ENCODE assay signal across 10 cellular contexts in genomic region chr22:46591890-46592289, GRCh38. TPM values are rescaled to one million over a fixed set of nuclear protein-coding genes. Genes with fewer than 3 reads are reported as not detected.
DNase-seq lines count a peak whose midpoint lies in the region; ATAC-seq, FAIRE-seq and TF ChIP-seq lines count a peak whose summit lies in the region.
"Had no signal": no experiment of that assay in that cellular context is flagged by ENCODE, and none has a peak within 500 bp of the region (broad histone marks: within the 10 kb centered on the region; RNA-seq: fewer than 3 reads in every experiment).

No MANE protein-coding gene starts in this region.

- H3K4me1 Mint-ChIP-seq in activated naive CD4-positive, alpha-beta T cell treated with anti-CD3 and anti-CD28 coated beads, Interleukin-2, amount 10 ng/mL, durations not matched to agents 7 days and 5 days = peaks cover 79% of the 10 kb centered on the region

- TF ChIP-seq POLR2A in K562 (conservative IDR thresholded peaks at IDR 0.05) (no peak), transverse colon (IDR thresholded peaks at IDR 0.05) (no peak), right lobe of liver (IDR thresholded peaks at IDR 0.05) (no peak)

- no peaks in the 10 kb centered on the region for H3K9me3 Mint-ChIP-seq in activated naive CD4-positive, alpha-beta T cell treated with anti-CD3 and anti-CD28 coated beads, Interleukin-2, amount 10 ng/mL, durations not matched to agents 7 days and 5 days

- no peaks in the 10 kb centered on the region for H3K9me3 ChIP-seq in K562 (replicated peaks; ENCODE audit: control insufficient read depth, insufficient read depth, low read depth, low read length)
- no peaks in the 10 kb centered on the region for H3K9me3 ChIP-seq in muscle layer of duodenum (ENCODE audit: control insufficient read depth in 1 of 2, low read length in 2 of 2)
- H3K9me3 ChIP-seq in transverse colon = no peaks in the 10 kb centered on the region
- H3K9me3 ChIP-seq in right lobe of liver = no peaks in the 10 kb centered on the region

- ATAC-seq in K562 = no peak
- no peak for ATAC-seq in right lobe of liver
- no peak for ATAC-seq in HG03025 (IDR thresholded peaks at IDR 0.05; ENCODE audit: low FRiP score, unreplicated experiment)

- CTCF ChIA-PET in activated naive CD4-positive, alpha-beta T cell treated with anti-CD3 and anti-CD28 coated beads, Interleukin-2, amount 10 ng/mL, durations not matched to agents 7 days and 5 days (lab: Charles Lee) = no interaction called here
- CTCF ChIA-PET in K562 (lab: Yijun Ruan, JAX; ENCODE audit: low intra/inter-chr PET ratio) = no interaction called here

- H3K27me3 Mint-ChIP-seq in activated naive CD4-positive, alpha-beta T cell treated with anti-CD3 and anti-CD28 coated beads, Interleukin-2, amount 10 ng/mL, durations not matched to agents 7 days and 5 days = no peaks in the 10 kb centered on the region

- no peak for DNase-seq in activated naive CD4-positive, alpha-beta T cell treated with anti-CD3 and anti-CD28 coated beads, Interleukin-2, amount 10 ng/mL, durations not matched to agents 7 days and 5 days
- DNase-seq in activated naive CD4-positive, alpha-beta T cell treated with Interleukin-2 at 50 U/mL for 16 hours = no peak
- DNase-seq in K562 (ENCODE audit: extremely low read depth in 1 of 4, low spot score in 3 of 4) (no peak), transverse colon (no peak), right lobe of liver (no peak)
- DNase-seq in stimulated activated CD4-positive, alpha-beta T cell treated with anti-CD3 and anti-CD28 coated beads, Interleukin-4, amount 100 ng/mL, for 1 hour = no peak
- DNase-seq: NCI-H526 treated with DMSO at 0.1 percent for 48 hours, SW 1271 had no signal

- H3K79me2 ChIP-seq in K562 (ENCODE audit: control insufficient read depth, insufficient read depth, low read length) = peaks cover 49% of the 10 kb centered on the region

- H3K4me3 ChIP-seq in K562 (no peak overlapping the region), muscle layer of duodenum (ENCODE audit: low read depth in 1 of 2, low read length in 2 of 2) (peak overlapping the region in 1 of 2 donors; percentile 16), transverse colon (no peak overlapping the region), right lobe of liver (no peak overlapping the region)

- TF ChIP-seq EP300 in K562 (IDR thresholded peaks at IDR 0.05; ENCODE audit: low read length) (no peak), transverse colon (IDR thresholded peaks at IDR 0.05; ENCODE audit: low read depth) (no peak)

- H3K9me1 ChIP-seq in K562 (ENCODE audit: control insufficient read depth, insufficient read depth, low read length) = no peaks in the 10 kb centered on the region

- POLR2A ChIA-PET in K562 (lab: Yijun Ruan, JAX) = no interaction called here

- no peaks in the 10 kb centered on the region for H3K27me3 ChIP-seq in K562 (ENCODE audit: control insufficient read depth in 2 of 2, insufficient read depth in 2 of 2, low read length in 2 of 2)
- H3K27me3 ChIP-seq in muscle layer of duodenum (ENCODE audit: low read depth, low read length) = no peaks in the 10 kb centered on the region
- H3K27me3 ChIP-seq in transverse colon = no peaks in the 10 kb centered on the region
- no peaks in the 10 kb centered on the region for H3K27me3 ChIP-seq in right lobe of liver

- no peaks in the 10 kb centered on the region for H4K20me1 ChIP-seq in K562 (replicated peaks; ENCODE audit: control insufficient read depth, insufficient read depth, low read length)

- no peak for TF ChIP-seq CTCF in K562 (IDR thresholded peaks at IDR 0.05 in 2 of 3, conservative IDR thresholded peaks at IDR 0.05 in 1 of 3; ENCODE audit: insufficient read depth in 2 of 3, low read depth in 1 of 3, low read length in 3 of 3)
- no peak for TF ChIP-seq CTCF in transverse colon (IDR thresholded peaks at IDR 0.05)
- TF ChIP-seq CTCF in right lobe of liver (IDR thresholded peaks at IDR 0.05) = no peak

- WGBS in K562 (ENCODE audit: insufficient coverage, low coverage, missing lambda C conversion rate) = 57% methylated on average over 7 of the region's 7 CpGs
- 84% methylated on average over 5 of the region's 7 CpGs; no CpG with 5 or more reads in 1 of the 2 donors for WGBS in transverse colon (ENCODE audit: low coverage in 1 of 2), 2 donors
- no CpG with 5 or more reads among the region's 7 CpGs for WGBS in right lobe of liver (ENCODE audit: insufficient coverage, low coverage, low lambda C conversion rate, missing lambda C conversion rate)

- no peak for FAIRE-seq in K562 (lab: Jason Lieb, UNC)

- H3K4me1 ChIP-seq in K562 (replicated peaks in 1 of 2; ENCODE audit: control insufficient read depth in 2 of 2, insufficient read depth in 2 of 2, low read length in 2 of 2) (peaks cover 9 to 63% of the 10 kb centered on the region in 2 experiments; a peak in 4 of 5 replicates), muscle layer of duodenum (ENCODE audit: control insufficient read depth in 1 of 2, insufficient read depth in 2 of 2, low read length in 2 of 2) (peaks cover 8 to 17% of the 10 kb centered on the region in 2 donors), transverse colon (peaks cover 24 to 57% (median 31%) of the 10 kb centered on the region in 4 donors), right lobe of liver (no peaks in the 10 kb centered on the region)

- no peak overlapping the region for H2AFZ ChIP-seq in K562 (ENCODE audit: low read depth, low read length)

- no TSS peak for BruUV-seq in K562 (replicated peaks; lab: Mats Ljungman, UMichigan)

- in situ Hi-C loops in K562 (cut with MboI) = no loop called here
- in situ Hi-C loops in transverse colon (cut with MboI; ENCODE audit: low pct_ligation_motif_present in 1 of 4, low pct_unique_long_range_greater_than_20kb in 1 of 4, low sequenced_read_pairs in 3 of 4) = no loop called here

- 0 out of 3 replicates have a peak, but pooled peaks cover 2% of the 10 kb centered on the region for H3K36me3 ChIP-seq in K562 (ENCODE audit: control insufficient read depth, insufficient read depth, low read length)
- H3K36me3 ChIP-seq in muscle layer of duodenum (ENCODE audit: control insufficient read depth in 1 of 2, insufficient read depth in 2 of 2, low read length in 2 of 2) = no peaks in the 10 kb centered on the region
- no peaks in the 10 kb centered on the region for H3K36me3 ChIP-seq in transverse colon
- H3K36me3 ChIP-seq in right lobe of liver = no peaks in the 10 kb centered on the region

- intact Hi-C loops in K562 (cut with micrococcal nuclease) = no loop called here
- intact Hi-C loops in transverse colon (cut with DNase I; ENCODE audit: low total_unique reads) = no loop called here
- intact Hi-C loops in right lobe of liver (cut with DNase I) = no loop called here

- peak overlapping the region; percentile 71; the same call in 2 of the 3 replicates for H3K27ac ChIP-seq in K562 (ENCODE audit: extremely low read depth, low read depth, low read length)
- H3K27ac ChIP-seq in muscle layer of duodenum (ENCODE audit: low read length) = peak overlapping the region; percentile 63
- H3K27ac ChIP-seq in transverse colon = peak overlapping the region; percentile 31 to 68 (median 54)
- H3K27ac ChIP-seq in right lobe of liver = peak overlapping the region in 1 of 3 donors; percentile 49

- H3K36me3 Mint-ChIP-seq in activated naive CD4-positive, alpha-beta T cell treated with anti-CD3 and anti-CD28 coated beads, Interleukin-2, amount 10 ng/mL, durations not matched to agents 7 days and 5 days = peaks cover 1% of the 10 kb centered on the region

- H3K27ac Mint-ChIP-seq in activated naive CD4-positive, alpha-beta T cell treated with anti-CD3 and anti-CD28 coated beads, Interleukin-2, amount 10 ng/mL, durations not matched to agents 7 days and 5 days = peak overlapping the region; percentile 88

- H3K4me3 Mint-ChIP-seq in activated naive CD4-positive, alpha-beta T cell treated with anti-CD3 and anti-CD28 coated beads, Interleukin-2, amount 10 ng/mL, durations not matched to agents 7 days and 5 days = peak overlapping the region; percentile 34

- peak overlapping the region; percentile 17 to 65; a peak in 2 of 4 replicates for H3K9ac ChIP-seq in K562 (ENCODE audit: insufficient read depth in 1 of 2, low read depth in 2 of 2, low read length in 2 of 2)

- H3K4me2 ChIP-seq in K562 (ENCODE audit: insufficient read depth, low read length) = no peak overlapping the region

- no peak for TF ChIP-seq RAD21 in K562 (CRISPR knock-in tag; conservative IDR thresholded peaks at IDR 0.05 in 1 of 2, IDR thresholded peaks at IDR 0.05 in 1 of 2)

RNA-seq across cellular contexts. Expression of gene GRAMD4, which starts 28.3 kb away (rescaled TPM):
- total RNA-seq in K562 (2011; cell fraction: chromatin; rRNA removed; ENCODE audit: low replicate concordance) = 92.4 and 123 TPM in 2 replicates
- total RNA-seq in K562 (2011; cell fraction: nucleolus; rRNA removed) = 64.0 and 80.4 TPM in 2 replicates
- 41.7 and 59.0 TPM in 2 replicates for total RNA-seq in K562 (2011; cell fraction: nucleoplasm; rRNA removed)
- total RNA-seq in K562 (2014; rRNA removed) (44.8 and 52.4 TPM in 2 replicates), K562 (2014; rRNA removed; fragmentation: Illumina TruSeq; extraction: Trizol) (13.6 and 14.1 TPM in 2 replicates), K562 (2015; rRNA removed; fragmentation: Illumina TruSeq; extraction: Trizol) (16.0 and 18.6 TPM in 2 replicates), K562 (2021) (44.0 and 45.4 TPM in 2 replicates), transverse colon (100 to 1,000 TPM; 146 to 981 (median 258) TPM), right lobe of liver (10 to 100 TPM; 29.7 to 72.0 (median 34.8) TPM)
- polyA plus RNA-seq in K562 (2011; rRNA removed) (31.9 and 35.5 TPM in 2 replicates), K562 (2014; fragmentation: Illumina TruSeq; extraction: Trizol) (13.7 and 15.3 TPM in 2 replicates), K562 (2014; fragmentation: Nextera tagmentation; extraction: Ambion mirVana) (under 1 TPM; 0.18 to 0.28 TPM), K562 (2014; rRNA removed) (31.5 and 37.3 TPM in 2 replicates)
- 14.5 and 32.1 TPM in 2 replicates for polyA plus RNA-seq in K562 (2011; cell fraction: cytosol; rRNA removed)
- polyA plus RNA-seq in K562 (2011; cell fraction: nucleus; rRNA removed) = 70.0 and 77.3 TPM in 2 replicates
- 17.3 and 43.4 TPM in 2 replicates for polyA plus RNA-seq in K562 (2012)
- polyA minus RNA-seq in K562 (2011; rRNA and poly(A)+ RNA removed) = 34.2 and 53.1 TPM in 2 replicates
- 20.3 and 27.3 TPM in 2 replicates for polyA minus RNA-seq in K562 (2011; cell fraction: cytosol; rRNA and poly(A)+ RNA removed)
- polyA minus RNA-seq in K562 (2011; cell fraction: nucleus; rRNA and poly(A)+ RNA removed) = 21.4 and 52.2 TPM in 2 replicates

RNA-seq across cellular contexts. Expression of gene CELSR1, which starts 54.5 kb away (rescaled TPM):
- 0.14 and 0.19 TPM in 2 replicates for total RNA-seq in K562 (2011; cell fraction: chromatin; rRNA removed; ENCODE audit: low replicate concordance)
- total RNA-seq in K562 (2011; cell fraction: nucleolus; rRNA removed) = 0.13 and 0.33 TPM in 2 replicates
- total RNA-seq in K562 (2011; cell fraction: nucleoplasm; rRNA removed) = not detected in 2 replicates
- not detected in 2 replicates for total RNA-seq in K562 (2014; rRNA removed)
- not detected in 2 replicates for total RNA-seq in K562 (2014; rRNA removed; fragmentation: Illumina TruSeq; extraction: Trizol)
- not detected in 2 replicates for total RNA-seq in K562 (2015; rRNA removed; fragmentation: Illumina TruSeq; extraction: Trizol)
- 0.04 and 0.09 TPM in 2 replicates for total RNA-seq in K562 (2021)
- not detected in 2 replicates for polyA plus RNA-seq in K562 (2011; rRNA removed)
- polyA plus RNA-seq in K562 (2011; cell fraction: cytosol; rRNA removed) = 0.01 and 0.03 TPM in 2 replicates
- polyA plus RNA-seq in K562 (2011; cell fraction: nucleus; rRNA removed) = 0.01 TPM in 1 of 2 replicates, not detected in the other
- polyA plus RNA-seq in K562 (2012) = 0.01 TPM in 2 replicates
- polyA plus RNA-seq in K562 (2014; fragmentation: Illumina TruSeq; extraction: Trizol) = not detected in 2 replicates
- under 1 TPM in 1 of 2 experiments, not detected in 1; under 0.01 TPM for polyA plus RNA-seq in K562 (2014; fragmentation: Nextera tagmentation; extraction: Ambion mirVana)
- polyA plus RNA-seq in K562 (2014; rRNA removed) = not detected in 2 replicates
- not detected in 2 replicates for polyA minus RNA-seq in K562 (2011; rRNA and poly(A)+ RNA removed)
- polyA minus RNA-seq in K562 (2011; cell fraction: cytosol; rRNA and poly(A)+ RNA removed) = not detected in 2 replicates
- polyA minus RNA-seq in K562 (2011; cell fraction: nucleus; rRNA and poly(A)+ RNA removed) = 0.13 TPM in 1 of 2 replicates, not detected in the other
- total RNA-seq in transverse colon = 1 to 10 TPM in 2 of 4 donors, under 1 TPM in 2; 0.96 to 2.5 (median 1.4) TPM
- 1 to 10 TPM; 2.9 to 8.2 (median 5.0) TPM for total RNA-seq in right lobe of liver
